Comparison of ENCODE assay signal across 8 cellular contexts in the genomic region with DNA sequence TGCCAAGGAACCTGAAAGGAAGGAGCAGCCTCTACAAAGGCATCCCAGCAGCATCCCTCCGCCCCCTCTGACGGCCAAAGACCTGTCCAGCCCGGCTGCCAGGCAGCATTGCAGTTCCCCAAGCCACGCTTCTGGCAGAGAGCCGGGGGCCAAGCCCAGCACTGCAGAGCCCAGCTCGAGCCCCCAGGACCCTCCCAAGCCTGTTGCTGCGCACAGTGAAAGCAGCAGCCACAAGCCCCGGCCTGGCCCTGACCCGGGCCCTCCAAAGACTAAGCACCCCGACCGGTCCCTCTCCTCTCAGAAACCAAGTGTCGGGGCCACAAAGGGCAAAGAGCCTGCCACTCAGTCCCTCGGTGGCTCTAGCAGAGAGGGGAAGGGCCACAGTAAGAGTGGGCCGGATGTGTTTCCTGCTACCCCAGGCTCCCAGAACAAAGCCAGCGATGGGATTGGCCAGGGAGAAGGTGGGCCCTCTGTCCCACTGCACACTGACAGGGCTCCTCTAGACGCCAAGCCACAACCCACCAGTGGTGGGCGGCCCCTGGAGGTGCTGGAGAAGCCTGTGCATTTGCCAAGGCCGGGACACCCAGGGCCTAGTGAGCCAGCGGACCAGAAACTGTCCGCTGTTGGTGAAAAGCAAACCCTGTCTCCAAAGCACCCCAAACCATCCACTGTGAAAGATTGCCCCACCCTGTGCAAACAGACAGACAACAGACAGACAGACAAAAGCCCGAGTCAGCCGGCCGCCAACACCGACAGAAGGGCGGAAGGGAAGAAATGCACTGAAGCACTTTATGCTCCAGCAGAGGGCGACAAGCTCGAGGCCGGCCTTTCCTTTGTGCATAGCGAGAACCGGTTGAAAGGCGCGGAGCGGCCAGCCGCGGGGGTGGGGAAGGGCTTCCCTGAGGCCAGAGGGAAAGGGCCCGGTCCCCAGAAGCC. TPM values are rescaled to one million over a fixed set of nuclear protein-coding genes. Genes with fewer than 3 reads are reported as not detected.
DNase-seq lines count a peak whose midpoint lies in the region; ATAC-seq, FAIRE-seq and TF ChIP-seq lines count a peak whose summit lies in the region.

No MANE protein-coding gene starts in this region.

- H3K4me2 ChIP-seq in HepG2 (ENCODE audit: low read depth, low read length): no peak overlapping the region

- ATAC-seq in GM19455 (IDR thresholded peaks at IDR 0.05; ENCODE audit: unreplicated experiment) (peak; percentile 91), HepG2 (peak; percentile 37)

- peak overlapping the region; percentile 74 for H3K27ac ChIP-seq in cingulate gyrus (ENCODE audit: low read depth, low read length)
- H3K27ac ChIP-seq in HepG2 (ENCODE audit: extremely low read length, insufficient read depth, low read length): no peak overlapping the region

- no peaks in the 10 kb centered on the region for H4K20me1 ChIP-seq in HepG2 (ENCODE audit: insufficient read depth, low read length)

- H3K36me3 Mint-ChIP-seq in activated CD4-positive, alpha-beta T cell treated with anti-CD3 and anti-CD28 coated beads, Interleukin-2, amount 10 ng/mL, durations not matched to agents 24 days and 14 days (ENCODE audit: low read depth): peaks cover 41% of the 10 kb centered on the region

- POLR2A ChIA-PET in HepG2 (lab: Yijun Ruan, JAX): no interaction called here

- intact Hi-C loops in activated CD4-positive, alpha-beta T cell treated with anti-CD3 and anti-CD28 coated beads, Interleukin-2, amount 10 ng/mL, durations not matched to agents 24 days and 14 days (cut with micrococcal nuclease): loop anchor here (1.0 to 10.0 kb wide), 10 partner anchors 8 to 1238 kb away; a partner anchor contains a TSS
- intact Hi-C loops in HepG2 (cut with micrococcal nuclease; ENCODE audit: unreplicated experiment): no loop called here

- H3K4me1 ChIP-seq in HepG2 (ENCODE audit: insufficient read depth, low read length): no peaks in the 10 kb centered on the region

- DNase-seq in AG09319 (ENCODE audit: extremely low read depth, low read depth): peak; percentile 42
- DNase-seq in HT-29 (ENCODE audit: low spot score): peak; percentile 96
- peak; percentile 96 for DNase-seq in activated CD4-positive, alpha-beta T cell treated with anti-CD3 and anti-CD28 coated beads, Interleukin-2, amount 10 ng/mL, durations not matched to agents 24 days and 14 days
- no peak for DNase-seq in HepG2 (ENCODE audit: low spot score)
- DNase-seq in stimulated activated CD4-positive, alpha-beta T cell treated with anti-CD3 and anti-CD28 coated beads, Interleukin-2, amount 100 ng/mL, for 4 hours (ENCODE audit: low read depth): peak; percentile 54
- no peak for DNase-seq in NCI-H146 (lab: John Stamatoyannopoulos, UW)

- no TSS peak for BruUV-seq in HepG2 (replicated peaks; lab: Mats Ljungman, UMichigan)

- no peaks in the 10 kb centered on the region for H3K27me3 ChIP-seq in HepG2 (ENCODE audit: control insufficient read depth in 1 of 2, insufficient read depth in 2 of 2, low read length in 2 of 2)

- 93% methylated on average over 22 of the region's 36 CpGs for WGBS in HepG2 (ENCODE audit: low lambda C conversion rate)

- H3K4me1 Mint-ChIP-seq in activated CD4-positive, alpha-beta T cell treated with anti-CD3 and anti-CD28 coated beads, Interleukin-2, amount 10 ng/mL, durations not matched to agents 24 days and 14 days: peaks cover 65% of the 10 kb centered on the region

- TF ChIP-seq CTCF in AG09319 (IDR thresholded peaks at IDR 0.05; ENCODE audit: low read depth, low read length) (peak; percentile 78), HepG2 (CRISPR knock-in tag; IDR thresholded peaks at IDR 0.05) (0 out of 2 replicates have a peak, but pooled peaks have one; percentile 40)

- no peaks in the 10 kb centered on the region for H3K9me3 ChIP-seq in HepG2 (ENCODE audit: low read length)

- CTCF ChIA-PET in HepG2 (lab: Yijun Ruan, JAX; ENCODE audit: low intra/inter-chr PET ratio, low total read pairs): no interaction called here

- no peak for TF ChIP-seq RAD21 in HepG2 (CRISPR knock-in tag; IDR thresholded peaks at IDR 0.05)

- FAIRE-seq in HepG2 (lab: Jason Lieb, UNC): no peak

- in situ Hi-C loops in HepG2 (cut with HindIII; ENCODE audit: extremely low pct_ligation_motif_present, low pct_unique_long_range_greater_than_20kb): no loop called here

- H3K27ac Mint-ChIP-seq in activated CD4-positive, alpha-beta T cell treated with anti-CD3 and anti-CD28 coated beads, Interleukin-2, amount 10 ng/mL, durations not matched to agents 24 days and 14 days: peak overlapping the region; percentile 96

- H3K27me3 Mint-ChIP-seq in activated CD4-positive, alpha-beta T cell treated with anti-CD3 and anti-CD28 coated beads, Interleukin-2, amount 10 ng/mL, durations not matched to agents 24 days and 14 days: no peaks in the 10 kb centered on the region

- no peak overlapping the region for H3K4me3 ChIP-seq in HepG2 (replicated peaks in 1 of 3; ENCODE audit: insufficient read depth in 1 of 3, low read depth in 2 of 3, low read length in 3 of 3)

- H3K4me3 Mint-ChIP-seq in activated CD4-positive, alpha-beta T cell treated with anti-CD3 and anti-CD28 coated beads, Interleukin-2, amount 10 ng/mL, durations not matched to agents 24 days and 14 days: peak overlapping the region; percentile 89

- no peak overlapping the region for H2AFZ ChIP-seq in HepG2 (ENCODE audit: low read length)

- no peaks in the 10 kb centered on the region for H3K9me3 Mint-ChIP-seq in activated CD4-positive, alpha-beta T cell treated with anti-CD3 and anti-CD28 coated beads, Interleukin-2, amount 10 ng/mL, durations not matched to agents 24 days and 14 days

- peaks cover 1 to 21% of the 10 kb centered on the region in 2 experiments; a peak in 4 of 5 replicates for H3K36me3 ChIP-seq in HepG2 (replicated peaks in 1 of 2; ENCODE audit: control insufficient read depth in 1 of 2, insufficient read depth in 2 of 2, low read length in 2 of 2)

- no peak for TF ChIP-seq POLR2A in HepG2 (IDR thresholded peaks at IDR 0.05; ENCODE audit: insufficient read depth in 1 of 2, low read depth in 2 of 2, low read length in 2 of 2)

- H3K79me2 ChIP-seq in HepG2 (ENCODE audit: insufficient read depth, low read length): no peaks in the 10 kb centered on the region

- TF ChIP-seq EP300 in HepG2 (IDR thresholded peaks at IDR 0.05; ENCODE audit: low read depth in 2 of 2, low read length in 2 of 2) (no peak), HepG2 (CRISPR knock-in tag; IDR thresholded peaks at IDR 0.05; ENCODE audit: borderline replicate concordance) (no peak)

- no peak overlapping the region for H3K9ac ChIP-seq in HepG2 (ENCODE audit: insufficient read depth, low read depth, low read length)

TF ChIP-seq in HepG2, 621 proteins besides CTCF, POLR2A, EP300 and RAD21:
- TF ChIP-seq YEATS4 (CRISPR knock-in tag; IDR thresholded peaks at IDR 0.05; ENCODE audit: borderline replicate concordance) (no peak), STAG1 (CRISPR knock-in tag; IDR thresholded peaks at IDR 0.05) (0 out of 2 replicates have a peak, but pooled peaks have one; percentile 14), ZNF564 (CRISPR knock-in tag; IDR thresholded peaks at IDR 0.05) (no peak), NCOA2 (CRISPR knock-in tag; IDR thresholded peaks at IDR 0.05) (no peak)
- TF ChIP-seq, protein P1, sequence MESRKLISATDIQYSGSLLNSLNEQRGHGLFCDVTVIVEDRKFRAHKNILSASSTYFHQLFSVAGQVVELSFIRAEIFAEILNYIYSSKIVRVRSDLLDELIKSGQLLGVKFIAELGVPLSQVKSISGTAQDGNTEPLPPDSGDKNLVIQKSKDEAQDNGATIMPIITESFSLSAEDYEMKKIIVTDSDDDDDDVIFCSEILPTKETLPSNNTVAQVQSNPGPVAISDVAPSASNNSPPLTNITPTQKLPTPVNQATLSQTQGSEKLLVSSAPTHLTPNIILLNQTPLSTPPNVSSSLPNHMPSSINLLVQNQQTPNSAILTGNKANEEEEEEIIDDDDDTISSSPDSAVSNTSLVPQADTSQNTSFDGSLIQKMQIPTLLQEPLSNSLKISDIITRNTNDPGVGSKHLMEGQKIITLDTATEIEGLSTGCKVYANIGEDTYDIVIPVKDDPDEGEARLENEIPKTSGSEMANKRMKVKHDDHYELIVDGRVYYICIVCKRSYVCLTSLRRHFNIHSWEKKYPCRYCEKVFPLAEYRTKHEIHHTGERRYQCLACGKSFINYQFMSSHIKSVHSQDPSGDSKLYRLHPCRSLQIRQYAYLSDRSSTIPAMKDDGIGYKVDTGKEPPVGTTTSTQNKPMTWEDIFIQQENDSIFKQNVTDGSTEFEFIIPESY (CRISPR knock-in tag; IDR thresholded peaks at IDR 0.05): peak; percentile 95

RNA-seq across cellular contexts. Expression of a gene that starts 30.8 kb away (rescaled TPM):
- not detected in 2 replicates for total RNA-seq in HT-29 (2014; rRNA removed; shearing (Covaris generic))
- 0.26 and 0.47 TPM in 2 replicates for total RNA-seq in activated CD4-positive, alpha-beta T cell treated with anti-CD3 and anti-CD28 coated beads, Interleukin-2, amount 10 ng/mL, durations not matched to agents 24 days and 14 days
- not detected in 2 replicates for total RNA-seq in HepG2 (2016; rRNA removed; fragmentation: Illumina TruSeq; extraction: Trizol)
- total RNA-seq in HepG2 (2016; cell fraction: cytosol; rRNA removed; fragmentation: Illumina TruSeq; extraction: Trizol; ENCODE audit: low read depth): not detected in 2 replicates
- total RNA-seq in HepG2 (2016; cell fraction: insoluble cytoplasmic fraction; rRNA removed; fragmentation: Illumina TruSeq; extraction: Trizol): not detected in 2 replicates
- total RNA-seq in HepG2 (2016; cell fraction: membrane; rRNA removed; fragmentation: Illumina TruSeq; extraction: Trizol): not detected in 2 replicates
- total RNA-seq in HepG2 (2016; cell fraction: nucleus; rRNA removed; fragmentation: Illumina TruSeq; extraction: Trizol): not detected in 2 replicates
- polyA plus RNA-seq in HepG2 (2011; rRNA removed): not detected in 2 replicates
- polyA plus RNA-seq in HepG2 (2011; cell fraction: cytosol; rRNA removed): not detected in 2 replicates
- polyA plus RNA-seq in HepG2 (2011; cell fraction: nucleus; rRNA removed): not detected in 2 replicates
- polyA plus RNA-seq in HepG2 (2012): not detected in 2 replicates
- polyA plus RNA-seq in HepG2 (2016; cell fraction: cytosol; fragmentation: Illumina TruSeq; extraction: Trizol; ENCODE audit: low read depth): not detected in 2 replicates
- polyA plus RNA-seq in HepG2 (2016; cell fraction: insoluble cytoplasmic fraction; fragmentation: Illumina TruSeq; extraction: Trizol; ENCODE audit: low read depth): not detected in 2 replicates
- polyA plus RNA-seq in HepG2 (2016; cell fraction: membrane; fragmentation: Illumina TruSeq; extraction: Trizol; ENCODE audit: low read depth): not detected in 2 replicates
- not detected in 2 replicates for polyA plus RNA-seq in HepG2 (2016; cell fraction: nucleus; fragmentation: Illumina TruSeq; extraction: Trizol; ENCODE audit: insufficient read depth, low read depth)
- not detected in 2 replicates for polyA minus RNA-seq in HepG2 (2011; rRNA and poly(A)+ RNA removed; ENCODE audit: low replicate concordance)
- not detected in 2 replicates for polyA minus RNA-seq in HepG2 (2011; cell fraction: cytosol; rRNA and poly(A)+ RNA removed)
- not detected in 2 replicates for polyA minus RNA-seq in HepG2 (2011; cell fraction: nucleus; rRNA and poly(A)+ RNA removed)

Comparison
In these comparisons a context has a peak if more than half of its experiments do, and no peak if none do; other contexts are left out.
1. DNase-seq: peak in AG09319 (single experiment), HT-29 (single experiment), activated CD4-positive, alpha-beta T cell treated with anti-CD3 and anti-CD28 coated beads, Interleukin-2, amount 10 ng/mL, durations not matched to agents 24 days and 14 days (single experiment) and stimulated activated CD4-positive, alpha-beta T cell treated with anti-CD3 and anti-CD28 coated beads, Interleukin-2, amount 100 ng/mL, for 4 hours (single experiment); none in HepG2 (single experiment) and NCI-H146 (single experiment).